21 cellular contexts compared by ENCODE assay signal in genomic region chr9:95307538-95307937, GRCh38. TPM values are rescaled to one million over a fixed set of nuclear protein-coding genes. Genes with fewer than 3 reads are reported as not detected.
DNase-seq lines count a peak whose midpoint lies in the region; ATAC-seq, FAIRE-seq and TF ChIP-seq lines count a peak whose summit lies in the region.
"Had no signal": no experiment of that assay in that cellular context is flagged by ENCODE, and none has a peak within 500 bp of the region (broad histone marks: within the 10 kb centered on the region; RNA-seq: fewer than 3 reads in every experiment).

No MANE protein-coding gene starts in this region.

- peak; percentile 82 for FAIRE-seq in H54 (lab: Jason Lieb, UNC)
- FAIRE-seq: G401.6, RCC 7860 had no signal

- H3K4me1 Mint-ChIP-seq in natural killer cell treated with Interleukin-12 subunit alpha and Interleukin-12 subunit beta and Interleukin-15 and Interleukin-18, amount 100 ng/mL, for 72 hours (ENCODE audit: low read depth in 2 of 2), result peaks cover 11 to 12% of the 10 kb centered on the region in 2 donors
- peaks cover 17% of the 10 kb centered on the region for H3K4me1 Mint-ChIP-seq in WTC11

- DNase-seq in H54 (ENCODE audit: insufficient read length, low spot score) (no peak), NB4 (ENCODE audit: low read depth) (peak; percentile 6), fibroblast of gingiva (ENCODE audit: low read depth) (peak; percentile 30), mucosa of descending colon (no peak), WTC11 (ENCODE audit: low spot score) (no peak)
- DNase-seq in natural killer cell treated with Interleukin-12 subunit alpha and Interleukin-12 subunit beta and Interleukin-15 and Interleukin-18, amount 100 ng/mL, for 72 hours (ENCODE audit: low spot score), result no peak
- DNase-seq: CD8-positive, alpha-beta memory T cell; DND-41; NCI-H1092; NCI-H1436 treated with DMSO at 0.1 percent for 48 hours; NCI-H2029; NCI-H2171 treated with DMSO at 0.1 percent for 48 hours; NCI-H748 treated with DMSO at 0.1 percent for 48 hours; NK-92 treated with Interleukin-12 subunit alpha and Interleukin-12 subunit beta, amount 100 ng/mL, for 24 hours had no signal

- peaks cover 15% of the 10 kb centered on the region for H3K4me1 ChIP-seq in mucosa of descending colon (ENCODE audit: low read depth)

- no peak for TF ChIP-seq POLR2A in H54 (IDR thresholded peaks at IDR 0.05; ENCODE audit: low read depth, low read length)
- TF ChIP-seq POLR2A in NB4 (IDR thresholded peaks at IDR 0.05; ENCODE audit: extremely low read depth, insufficient read length), result no peak

- H3K9me3 Mint-ChIP-seq in natural killer cell treated with Interleukin-12 subunit alpha and Interleukin-12 subunit beta and Interleukin-15 and Interleukin-18, amount 100 ng/mL, for 72 hours, result no peaks in the 10 kb centered on the region
- no peaks in the 10 kb centered on the region for H3K9me3 Mint-ChIP-seq in WTC11
- H3K9me3 Mint-ChIP-seq: CD8-positive, alpha-beta memory T cell had no signal

- H3K4me3 ChIP-seq in NB4 (ENCODE audit: low read depth, low read length) (no peak overlapping the region), mucosa of descending colon (no peak overlapping the region)
- H3K4me3 ChIP-seq: BLaER1 treated with 17β-estradiol and CSF1 and Interleukin-3, amounts not matched to agents 10 nM and 100 nM had no signal

- ATAC-seq in mucosa of descending colon (peak; percentile 84), WTC11 (no peak), GM21529 (IDR thresholded peaks at IDR 0.05; ENCODE audit: unreplicated experiment) (no peak), HG03196 (IDR thresholded peaks at IDR 0.05; ENCODE audit: unreplicated experiment) (no peak)
- ATAC-seq in natural killer cell treated with Interleukin-12 subunit alpha and Interleukin-12 subunit beta and Interleukin-15 and Interleukin-18, amount 100 ng/mL, for 72 hours, result no peak
- ATAC-seq: HCT116, Right ventricle myocardium inferior had no signal

- H3K4me3 Mint-ChIP-seq in natural killer cell treated with Interleukin-12 subunit alpha and Interleukin-12 subunit beta and Interleukin-15 and Interleukin-18, amount 100 ng/mL, for 72 hours, result no peak overlapping the region
- H3K4me3 Mint-ChIP-seq in WTC11, result no peak overlapping the region
- H3K4me3 Mint-ChIP-seq: CD8-positive, alpha-beta memory T cell had no signal

- no peak for TF ChIP-seq CTCF in NB4 (IDR thresholded peaks at IDR 0.05; ENCODE audit: low read depth, low read length)
- no peak for TF ChIP-seq CTCF in mucosa of descending colon (IDR thresholded peaks at IDR 0.05)
- no peak for TF ChIP-seq CTCF in WTC11 (IDR thresholded peaks at IDR 0.05)

- CTCF ChIA-PET in WTC11 (lab: Charles Lee), result interaction anchor here (3.6 kb wide), 1 partner anchor 28 kb away, joined by 10 read pairs; no protein-coding TSS in a partner anchor

- H3K36me3 ChIP-seq in mucosa of descending colon (ENCODE audit: low read depth), result no peaks in the 10 kb centered on the region

- H3K36me3 Mint-ChIP-seq in natural killer cell treated with Interleukin-12 subunit alpha and Interleukin-12 subunit beta and Interleukin-15 and Interleukin-18, amount 100 ng/mL, for 72 hours, result no peaks in the 10 kb centered on the region
- H3K36me3 Mint-ChIP-seq in WTC11, result no peaks in the 10 kb centered on the region

- no peaks in the 10 kb centered on the region for H3K9me3 ChIP-seq in mucosa of descending colon

- POLR2A ChIA-PET in WTC11 (lab: Charles Lee), result no interaction called here

- H3K27ac Mint-ChIP-seq in natural killer cell treated with Interleukin-12 subunit alpha and Interleukin-12 subunit beta and Interleukin-15 and Interleukin-18, amount 100 ng/mL, for 72 hours, result no peak overlapping the region
- H3K27ac Mint-ChIP-seq in WTC11, result no peak overlapping the region
- H3K27ac Mint-ChIP-seq: CD8-positive, alpha-beta memory T cell had no signal

- H3K27me3 Mint-ChIP-seq in natural killer cell treated with Interleukin-12 subunit alpha and Interleukin-12 subunit beta and Interleukin-15 and Interleukin-18, amount 100 ng/mL, for 72 hours, result peaks cover 0 to 4% of the 10 kb centered on the region in 2 donors
- no peaks in the 10 kb centered on the region for H3K27me3 Mint-ChIP-seq in WTC11 (ENCODE audit: low read depth)

- intact Hi-C loops in mucosa of descending colon (cut with DNase I, micrococcal nuclease), result no loop called here

TF ChIP-seq in WTC11, 78 proteins besides CTCF, POLR2A, EP300 and RAD21:
- TF ChIP-seq MXD4 (CRISPR knock-in tag; IDR thresholded peaks at IDR 0.05; ENCODE audit: borderline replicate concordance), result no peak
- TF ChIP-seq PREB (CRISPR knock-in tag; IDR thresholded peaks at IDR 0.05; ENCODE audit: borderline replicate concordance), result no peak
- TF ChIP-seq FOXP1 (CRISPR knock-in tag; IDR thresholded peaks at IDR 0.05; ENCODE audit: borderline replicate concordance), result no peak
- TF ChIP-seq PRDM15 (CRISPR knock-in tag; IDR thresholded peaks at IDR 0.05), result no peak
- no peak for TF ChIP-seq TEAD1 (CRISPR knock-in tag; IDR thresholded peaks at IDR 0.05)
- TF ChIP-seq CREB1 (CRISPR knock-in tag; IDR thresholded peaks at IDR 0.05), result no peak
- no peak for TF ChIP-seq CREM (CRISPR knock-in tag; IDR thresholded peaks at IDR 0.05)
- no peak for TF ChIP-seq ZBTB21 (CRISPR knock-in tag; IDR thresholded peaks at IDR 0.05; ENCODE audit: borderline replicate concordance)
- no peak for TF ChIP-seq ZNF317 (CRISPR knock-in tag; IDR thresholded peaks at IDR 0.05; ENCODE audit: borderline replicate concordance, low read depth)

RNA-seq across cellular contexts. Expression of gene FANCC, which starts 10.0 kb away (rescaled TPM):
- total RNA-seq in mucosa of descending colon (10 to 100 TPM; 10.7 to 18.0 (median 14.2) TPM), WTC11 (2021) (10.9 to 14.3 TPM (median 12.9 TPM) in 3 replicates)
- total RNA-seq in natural killer cell treated with Interleukin-12 subunit alpha and Interleukin-12 subunit beta and Interleukin-15 and Interleukin-18, amount 100 ng/mL, for 72 hours, result 10 to 100 TPM; 13.5 to 30.5 TPM

Comparison
In these comparisons a context has a peak if more than half of its experiments do, and no peak if none do; other contexts are left out.
1. DNase-seq: peak in NB4 (single experiment) and fibroblast of gingiva (single experiment); none in H54 (single experiment), mucosa of descending colon (0 of 3), natural killer cell treated with Interleukin-12 subunit alpha and Interleukin-12 subunit beta and Interleukin-15 and Interleukin-18, amount 100 ng/mL, for 72 hours (single experiment) and WTC11 (single experiment).